In the genomic region with DNA sequence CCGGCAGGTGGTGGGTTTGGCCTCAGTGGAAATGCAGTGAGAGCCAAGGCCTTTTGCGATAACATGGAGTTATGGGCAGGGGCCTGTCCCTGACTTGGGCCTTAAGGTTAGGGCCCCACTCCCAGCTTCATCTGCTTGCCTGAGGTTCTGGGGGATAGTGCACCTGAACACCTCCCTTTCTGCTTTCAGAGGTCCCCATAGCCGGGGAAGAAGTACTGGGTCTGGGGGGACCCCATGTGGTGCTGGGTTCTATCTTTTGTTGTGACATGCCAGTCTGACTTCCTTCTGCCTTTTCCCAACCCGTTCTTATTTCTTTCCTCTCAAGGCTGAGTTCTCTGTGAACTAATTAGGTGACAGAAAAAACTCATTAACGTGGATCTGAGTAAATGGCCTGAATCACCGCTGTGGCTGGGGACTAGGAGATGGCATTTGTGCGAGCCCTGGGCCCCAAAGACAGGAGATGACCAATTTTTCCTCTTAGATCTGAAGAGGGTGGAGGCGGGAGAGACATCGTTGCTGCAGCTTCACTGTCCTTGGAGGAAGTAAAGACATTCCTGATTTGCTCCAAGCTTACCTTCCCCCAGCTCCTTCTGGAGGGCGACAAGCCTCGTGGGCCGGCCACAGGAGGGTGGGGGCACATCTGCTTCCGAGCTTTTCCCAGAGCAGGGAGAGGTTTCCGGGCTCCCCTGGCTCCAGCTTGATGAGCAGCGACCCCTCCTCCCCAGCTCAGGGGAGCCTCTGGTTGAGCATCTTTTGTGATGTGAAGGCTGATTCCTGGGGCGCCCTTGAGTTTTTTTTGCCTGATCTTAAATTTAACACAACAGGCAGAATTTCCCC, we compare ENCODE assay signal across 8 cellular contexts. TPM values are rescaled to one million over a fixed set of nuclear protein-coding genes. Genes with fewer than 3 reads are reported as not detected.
DNase-seq lines count a peak whose midpoint lies in the region; ATAC-seq and TF ChIP-seq lines count a peak whose summit lies in the region.

No MANE protein-coding gene starts in this region.

- DNase-seq in heart left ventricle (peak in 2 of 5 donors; percentile 55 to 63), cardiac septum (ENCODE audit: low spot score) (no peak), adrenal gland (no peak), tibial artery (peak in 1 of 2 donors; percentile 64), Karpas-422 (no peak)

- no peaks in the 10 kb centered on the region for H4K20me1 ChIP-seq in Karpas-422 (ENCODE audit: insufficient read depth, low read depth, low read length)

- H3K4me1 ChIP-seq in heart left ventricle (peaks cover 0 to 73% (median 60%) of the 10 kb centered on the region in 12 donors), adrenal gland (replicated peaks in 1 of 2) (peaks cover 26 to 61% of the 10 kb centered on the region in 2 donors), tibial artery (peaks cover 0 to 56% (median 30%) of the 10 kb centered on the region in 4 donors), Karpas-422 (ENCODE audit: low read length) (peaks cover 14% of the 10 kb centered on the region)

- ATAC-seq in heart left ventricle: peak in 1 of 4 donors; percentile 23
- ATAC-seq in HG03175 (IDR thresholded peaks at IDR 0.05; ENCODE audit: unreplicated experiment): no peak
- ATAC-seq in HG02973 (IDR thresholded peaks at IDR 0.05; ENCODE audit: unreplicated experiment): no peak

- no peak overlapping the region for H3K9ac ChIP-seq in Karpas-422 (ENCODE audit: low read length)

- TF ChIP-seq POLR2A in heart left ventricle (IDR thresholded peaks at IDR 0.05) (no peak), adrenal gland (IDR thresholded peaks at IDR 0.05) (no peak)

- intact Hi-C loops in heart left ventricle (cut with DNase I): loop anchor here in 1 of 10 donors (2.0 kb wide), 1 partner anchor 59 kb away; a partner anchor contains a TSS
- intact Hi-C loops in cardiac septum (cut with DNase I): no loop called here
- intact Hi-C loops in adrenal gland (cut with DNase I): no loop called here
- intact Hi-C loops in tibial artery (cut with DNase I; ENCODE audit: low total_unique reads): no loop called here

- no peaks in the 10 kb centered on the region for H3K9me3 ChIP-seq in heart left ventricle
- H3K9me3 ChIP-seq in adrenal gland (replicated peaks in 1 of 3): no peaks in the 10 kb centered on the region
- H3K9me3 ChIP-seq in tibial artery: no peaks in the 10 kb centered on the region
- no peaks in the 10 kb centered on the region for H3K9me3 ChIP-seq in Karpas-422 (ENCODE audit: low read length)

- H3K36me3 ChIP-seq in heart left ventricle: peaks cover 0 to 7% (median 0%) of the 10 kb centered on the region in 9 donors
- no peaks in the 10 kb centered on the region for H3K36me3 ChIP-seq in adrenal gland (replicated peaks in 1 of 2)
- H3K36me3 ChIP-seq in tibial artery: no peaks in the 10 kb centered on the region
- H3K36me3 ChIP-seq in Karpas-422 (ENCODE audit: insufficient read depth, low read length): no peaks in the 10 kb centered on the region

- H3K9me2 ChIP-seq in Karpas-422 (replicated peaks; ENCODE audit: insufficient read depth, low read length): no peaks in the 10 kb centered on the region

- H3K4me3 ChIP-seq in heart left ventricle (peak overlapping the region; percentile 60 to 96 (median 81)), adrenal gland (peak overlapping the region in 2 of 4 donors; percentile 30 to 85), tibial artery (peak overlapping the region; percentile 76 to 94), Karpas-422 (ENCODE audit: low read length) (no peak overlapping the region)

- no peaks in the 10 kb centered on the region for H3K27me3 ChIP-seq in heart left ventricle
- no peaks in the 10 kb centered on the region for H3K27me3 ChIP-seq in adrenal gland
- no peaks in the 10 kb centered on the region for H3K27me3 ChIP-seq in layer of hippocampus (ENCODE audit: control insufficient read depth, insufficient read depth, low read length)
- H3K27me3 ChIP-seq in tibial artery: no peaks in the 10 kb centered on the region
- no peaks in the 10 kb centered on the region for H3K27me3 ChIP-seq in Karpas-422 (ENCODE audit: low read length)

- H3K79me2 ChIP-seq in Karpas-422 (ENCODE audit: low read length): no peaks in the 10 kb centered on the region

- TF ChIP-seq CTCF in heart left ventricle (IDR thresholded peaks at IDR 0.05): no peak
- no peak for TF ChIP-seq CTCF in adrenal gland (IDR thresholded peaks at IDR 0.05)
- no peak for TF ChIP-seq CTCF in tibial artery (IDR thresholded peaks at IDR 0.05)

- H3K4me2 ChIP-seq in Karpas-422 (ENCODE audit: low read depth, low read length, poor library complexity, severe bottlenecking): no peak overlapping the region

- peak overlapping the region; percentile 66 to 95 (median 90) for H3K27ac ChIP-seq in heart left ventricle
- H3K27ac ChIP-seq in adrenal gland: peak overlapping the region; percentile 35 to 94 (median 76)
- H3K27ac ChIP-seq in layer of hippocampus (ENCODE audit: low read depth, low read length): peak overlapping the region; percentile 87
- peak overlapping the region; percentile 82 to 86 for H3K27ac ChIP-seq in tibial artery
- H3K27ac ChIP-seq in Karpas-422 (ENCODE audit: low read length): no peak overlapping the region

- 42 to 61% (median 46%) methylated on average over 15 to 16 of the region's 16 CpGs for WGBS in heart left ventricle, 4 donors
- 29 to 53% (median 40%) methylated on average over 13 to 16 of the region's 16 CpGs for WGBS in adrenal gland, 4 donors

- no peak overlapping the region for H2AFZ ChIP-seq in Karpas-422 (ENCODE audit: low read length)

RNA-seq across cellular contexts. Expression of a gene that starts 2.0 kb away (rescaled TPM):
- total RNA-seq in heart left ventricle: 10 to 100 TPM; 30.3 to 83.7 (median 57.6) TPM
- polyA plus RNA-seq in heart left ventricle: 10 to 100 TPM; 42.9 to 55.3 TPM
- 67.5 TPM for total RNA-seq in cardiac septum
- 100 to 1,000 TPM in 1 of 8 donors, 10 to 100 TPM in 7; 38.0 to 105 (median 50.9) TPM for total RNA-seq in adrenal gland
- polyA plus RNA-seq in adrenal gland: 100 to 1,000 TPM in 2 of 3 donors, 10 to 100 TPM in 1; 18.3 to 236 (median 111) TPM
- 0.18 and 1.6 TPM in 2 replicates for total RNA-seq in Karpas-422 (2014; rRNA removed; shearing (Covaris generic); ENCODE audit: low replicate concordance)

RNA-seq across cellular contexts. Expression of a gene that starts 4.9 kb away (rescaled TPM):
- total RNA-seq in heart left ventricle: 10 to 100 TPM; 21.8 to 62.8 (median 26.7) TPM
- polyA plus RNA-seq in heart left ventricle: 10 to 100 TPM; 66.1 to 82.6 TPM
- 29.0 TPM for total RNA-seq in cardiac septum
- total RNA-seq in adrenal gland: 10 to 100 TPM; 31.5 to 74.6 (median 43.4) TPM
- polyA plus RNA-seq in adrenal gland: 100 to 1,000 TPM in 2 of 3 donors, 1 to 10 TPM in 1; 5.2 to 152 (median 101) TPM
- 30.9 and 56.4 TPM in 2 replicates for total RNA-seq in Karpas-422 (2014; rRNA removed; shearing (Covaris generic); ENCODE audit: low replicate concordance)

RNA-seq across cellular contexts. Expression of a gene that starts 7.6 kb away (rescaled TPM):
- total RNA-seq in heart left ventricle (100 to 1,000 TPM in 2 of 9 donors, 10 to 100 TPM in 7; 59.9 to 124 (median 77.7) TPM), cardiac septum (93.3 TPM), adrenal gland (100 to 1,000 TPM in 1 of 8 donors, 10 to 100 TPM in 7; 42.0 to 112 (median 85.8) TPM)
- polyA plus RNA-seq in heart left ventricle (100 to 1,000 TPM in 1 of 2 donors, 10 to 100 TPM in 1; 75.7 to 168 TPM), adrenal gland (100 to 1,000 TPM in 2 of 3 donors, 10 to 100 TPM in 1; 21.4 to 516 (median 281) TPM)
- 48.8 and 127 TPM in 2 replicates for total RNA-seq in Karpas-422 (2014; rRNA removed; shearing (Covaris generic); ENCODE audit: low replicate concordance)

RNA-seq across cellular contexts. Expression of a gene that starts 28.8 kb away (rescaled TPM):
- total RNA-seq in heart left ventricle (10 to 100 TPM; 44.1 to 84.3 (median 54.8) TPM), cardiac septum (83.4 TPM), adrenal gland (100 to 1,000 TPM in 7 of 8 donors, 10 to 100 TPM in 1; 67.4 to 179 (median 155) TPM)
- polyA plus RNA-seq in heart left ventricle (100 to 1,000 TPM in 1 of 2 donors, 10 to 100 TPM in 1; 68.3 to 113 TPM), adrenal gland (100 to 1,000 TPM in 2 of 3 donors, 10 to 100 TPM in 1; 31.5 to 258 (median 157) TPM)
- 35.1 and 113 TPM in 2 replicates for total RNA-seq in Karpas-422 (2014; rRNA removed; shearing (Covaris generic); ENCODE audit: low replicate concordance)

RNA-seq across cellular contexts. Expression of a gene that starts 30.5 kb away (rescaled TPM):
- 10 to 100 TPM in 1 of 9 donors, 1 to 10 TPM in 8; 5.6 to 13.7 (median 8.5) TPM for total RNA-seq in heart left ventricle
- 1 to 10 TPM; 6.2 to 7.6 TPM for polyA plus RNA-seq in heart left ventricle
- 9.4 TPM for total RNA-seq in cardiac septum
- total RNA-seq in adrenal gland: 10 to 100 TPM; 15.4 to 26.0 (median 21.8) TPM
- polyA plus RNA-seq in adrenal gland: 10 to 100 TPM; 15.8 to 19.3 (median 15.9) TPM
- 13.6 and 33.0 TPM in 2 replicates for total RNA-seq in Karpas-422 (2014; rRNA removed; shearing (Covaris generic); ENCODE audit: low replicate concordance)

Comparison
In these comparisons a context has a peak if more than half of its experiments do, and no peak if none do; other contexts are left out.
1. RNA of a gene that starts 2.0 kb away (total RNA-seq): 67.5 TPM in cardiac septum (single experiment), 30.3 to 83.7 TPM in heart left ventricle and 38.0 to 105 TPM in adrenal gland; 0.18 to 1.6 TPM in Karpas-422; every median in the first group is over 10 times any median in the second.